In the genomic region with DNA sequence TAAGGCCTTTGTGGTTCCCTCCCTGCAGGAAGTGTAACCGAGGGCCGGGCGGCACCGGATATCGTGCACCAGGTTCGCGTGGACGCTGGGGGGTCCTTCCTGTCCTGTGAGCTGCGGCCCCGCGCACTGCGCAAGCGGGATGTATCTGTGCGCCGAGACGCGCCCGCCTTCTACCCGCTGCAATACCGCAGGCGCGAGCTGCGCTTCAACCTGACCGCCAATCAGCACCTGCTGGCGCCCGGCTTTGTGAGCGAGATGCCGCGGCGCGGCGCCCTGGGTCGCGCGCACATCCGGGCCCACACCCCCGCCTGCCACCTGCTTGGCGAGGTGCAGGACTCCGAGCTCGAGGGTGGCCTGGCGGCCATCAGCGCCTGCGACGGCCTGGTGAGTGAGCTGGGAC, we compare ENCODE assay signal across 9 cellular contexts. TPM values are rescaled to one million over a fixed set of nuclear protein-coding genes. Genes with fewer than 3 reads are reported as not detected.
DNase-seq lines count a peak whose midpoint lies in the region; ATAC-seq and TF ChIP-seq lines count a peak whose summit lies in the region.
"Had no signal": no experiment of that assay in that cellular context is flagged by ENCODE, and none has a peak within 500 bp of the region (broad histone marks: within the 10 kb centered on the region; RNA-seq: fewer than 3 reads in every experiment).

No MANE protein-coding gene starts in this region.

- ATAC-seq in activated T-helper 17 cell treated with anti-CD3 and anti-CD28 coated beads, Interleukin-2, amount 50 U/mL, for 72 hours (replicated peaks): peak; percentile 82
- ATAC-seq in GM18867 (IDR thresholded peaks at IDR 0.05; ENCODE audit: unreplicated experiment): no peak

- H3K36me3 Mint-ChIP-seq in activated T-helper 17 cell treated with anti-CD3 and anti-CD28 coated beads, Interleukin-2, amount 50 U/mL, for 72 hours (ENCODE audit: low read depth): no peaks in the 10 kb centered on the region

- no peak for TF ChIP-seq POLR2A in suprapubic skin (IDR thresholded peaks at IDR 0.05)

- no peak overlapping the region for H3K27ac Mint-ChIP-seq in activated T-helper 17 cell treated with anti-CD3 and anti-CD28 coated beads, Interleukin-2, amount 50 U/mL, for 72 hours

- H3K4me3 Mint-ChIP-seq in activated T-helper 17 cell treated with anti-CD3 and anti-CD28 coated beads, Interleukin-2, amount 50 U/mL, for 72 hours: peak overlapping the region; percentile 2

- H3K27me3 ChIP-seq in suprapubic skin: peaks cover 7% of the 10 kb centered on the region

- peaks cover 5% of the 10 kb centered on the region for H3K4me1 ChIP-seq in suprapubic skin

- H3K27me3 Mint-ChIP-seq in activated T-helper 17 cell treated with anti-CD3 and anti-CD28 coated beads, Interleukin-2, amount 50 U/mL, for 72 hours: no peaks in the 10 kb centered on the region

- no peak for TF ChIP-seq EP300 in suprapubic skin (IDR thresholded peaks at IDR 0.05)

- 33% methylated on average over 30 of the region's 44 CpGs for WGBS in suprapubic skin

- no peak overlapping the region for H3K4me3 ChIP-seq in suprapubic skin
- H3K4me3 ChIP-seq: smooth muscle cell had no signal

- no peaks in the 10 kb centered on the region for H3K9me3 ChIP-seq in suprapubic skin

- H3K9me3 Mint-ChIP-seq in activated T-helper 17 cell treated with anti-CD3 and anti-CD28 coated beads, Interleukin-2, amount 50 U/mL, for 72 hours: no peaks in the 10 kb centered on the region

- DNase-seq in T follicular helper cell (ENCODE audit: low read depth) (peak; percentile 30), left kidney (ENCODE audit: low read depth, low spot score) (peak; percentile 81), DMS53 (lab: John Stamatoyannopoulos, UW) (no peak), suprapubic skin (ENCODE audit: low spot score in 2 of 2) (no peak), NCI-H1694 treated with DMSO at 0.1 percent for 48 hours (lab: John Stamatoyannopoulos, UW) (no peak)
- DNase-seq in stimulated activated CD8-positive, alpha-beta memory T cell treated with anti-CD3 and anti-CD28 coated beads, Interleukin-4, amount 100 ng/mL, for 24 hours (ENCODE audit: low read depth): peak; percentile 42

- no peaks in the 10 kb centered on the region for H3K4me1 Mint-ChIP-seq in activated T-helper 17 cell treated with anti-CD3 and anti-CD28 coated beads, Interleukin-2, amount 50 U/mL, for 72 hours

- H3K27ac ChIP-seq in suprapubic skin: no peak overlapping the region

- no peaks in the 10 kb centered on the region for H3K36me3 ChIP-seq in suprapubic skin

- no peak for TF ChIP-seq CTCF in suprapubic skin (IDR thresholded peaks at IDR 0.05)

RNA-seq across cellular contexts. Expression of a gene that starts 35.9 kb away (rescaled TPM):
- total RNA-seq in activated T-helper 17 cell treated with anti-CD3 and anti-CD28 coated beads, Interleukin-2, amount 50 U/mL, for 72 hours: not detected
- total RNA-seq in suprapubic skin: 1 to 10 TPM in 1 of 4 donors, under 1 TPM in 2, not detected in 1; 0.23 to 1.7 (median 0.32) TPM

RNA-seq across cellular contexts. Expression of a gene that starts 36.0 kb away (rescaled TPM):
- total RNA-seq in activated T-helper 17 cell treated with anti-CD3 and anti-CD28 coated beads, Interleukin-2, amount 50 U/mL, for 72 hours: 10 to 100 TPM; 24.3 to 32.5 TPM
- 10 to 100 TPM; 18.3 to 25.3 (median 22.2) TPM for total RNA-seq in suprapubic skin

RNA-seq across cellular contexts. Expression of a gene that starts 50.8 kb away (rescaled TPM):
- total RNA-seq in activated T-helper 17 cell treated with anti-CD3 and anti-CD28 coated beads, Interleukin-2, amount 50 U/mL, for 72 hours: 1 to 10 TPM; 1.2 to 1.5 TPM
- total RNA-seq in suprapubic skin: 1 to 10 TPM in 3 of 4 donors, under 1 TPM in 1; 0.60 to 4.5 (median 2.0) TPM

Comparison
In these comparisons a context has a peak if more than half of its experiments do, and no peak if none do; other contexts are left out.
1. DNase-seq: peak in T follicular helper cell (single experiment), left kidney (single experiment) and stimulated activated CD8-positive, alpha-beta memory T cell treated with anti-CD3 and anti-CD28 coated beads, Interleukin-4, amount 100 ng/mL, for 24 hours (single experiment); none in DMS53 (single experiment), suprapubic skin (0 of 2) and NCI-H1694 treated with DMSO at 0.1 percent for 48 hours (single experiment).